Comparison of ENCODE assay signal across 21 cellular contexts in genomic region chr11:94332814-94333213, GRCh38. TPM values are rescaled to one million over a fixed set of nuclear protein-coding genes. Genes with fewer than 3 reads are reported as not detected.
DNase-seq lines count a peak whose midpoint lies in the region; TF ChIP-seq lines count a peak whose summit lies in the region.
"Had no signal": no experiment of that assay in that cellular context is flagged by ENCODE, and none has a peak within 500 bp of the region (broad histone marks: within the 10 kb centered on the region; RNA-seq: fewer than 3 reads in every experiment).

No MANE protein-coding gene starts in this region.

- no peak overlapping the region for H3K4me3 Mint-ChIP-seq in endodermal cell
- H3K4me3 Mint-ChIP-seq: CD4-positive, alpha-beta memory T cell; H9; HFFc6 had no signal

- no peak for TF ChIP-seq CTCF in endodermal cell (conservative IDR thresholded peaks at IDR 0.05)

- no peak overlapping the region for H3K27ac ChIP-seq in endodermal cell (ENCODE audit: low read depth, low read length)

- H3K36me3 ChIP-seq in H7 (replicated peaks; ENCODE audit: control insufficient read depth, insufficient read depth, low read length) (no peaks in the 10 kb centered on the region), endodermal cell (ENCODE audit: control insufficient read depth, insufficient read depth, low read length) (no peaks in the 10 kb centered on the region)

- H3K4me1 ChIP-seq in endodermal cell (ENCODE audit: control insufficient read depth, insufficient read depth, low read length), result no peaks in the 10 kb centered on the region

- peaks cover 4% of the 10 kb centered on the region for H3K27me3 Mint-ChIP-seq in endodermal cell (ENCODE audit: insufficient read depth)

- H3K27ac Mint-ChIP-seq in endodermal cell, result no peak overlapping the region
- H3K27ac Mint-ChIP-seq: CD4-positive, alpha-beta memory T cell; H9; HFFc6 had no signal

- H3K4me1 Mint-ChIP-seq in endodermal cell, result no peaks in the 10 kb centered on the region
- H3K4me1 Mint-ChIP-seq: CD4-positive, alpha-beta memory T cell; H9 had no signal

- H3K27me3 ChIP-seq in H7 (ENCODE audit: control insufficient read depth, insufficient read depth, low read length), result no peaks in the 10 kb centered on the region
- no peaks in the 10 kb centered on the region for H3K27me3 ChIP-seq in endodermal cell (ENCODE audit: control insufficient read depth, insufficient read depth, low read length, poor library complexity, severe bottlenecking)

- H3K4me3 ChIP-seq in H7 (ENCODE audit: insufficient read depth, low read depth, low read length) (no peak overlapping the region), endodermal cell (ENCODE audit: low read length) (no peak overlapping the region)

- intact Hi-C loops in posterior cingulate gyrus (cut with DNase I), result no loop called here

- peaks cover 2% of the 10 kb centered on the region for H3K9me3 Mint-ChIP-seq in endodermal cell
- H3K9me3 Mint-ChIP-seq: H9, HFFc6 had no signal

- DNase-seq in H7 (peak; percentile 22), endodermal cell (peak; percentile 75), islet precursor cell (peak; percentile 53), HCEC 1CT (no peak), H4 (ENCODE audit: low spot score) (no peak), posterior cingulate gyrus (no peak)
- DNase-seq: C1 segment of cervical spinal cord; Calu3; CD4-positive, alpha-beta memory T cell; COR-L47; DMS53; DMS79 treated with DMSO at 0.1 percent for 48 hours; GF-D8; GOT3; H9; HFFc6 had no signal

- H3K36me3 Mint-ChIP-seq in endodermal cell (ENCODE audit: low read depth), result no peaks in the 10 kb centered on the region
- H3K36me3 Mint-ChIP-seq: CD4-positive, alpha-beta memory T cell had no signal

- no peaks in the 10 kb centered on the region for H3K9me3 ChIP-seq in endodermal cell (ENCODE audit: control insufficient read depth, low read length)

- H3K9ac ChIP-seq in endodermal cell (ENCODE audit: extremely low read depth, low read length, poor library complexity, severe bottlenecking), result no peak overlapping the region

RNA-seq across cellular contexts. Expression of gene IZUMO1R, which starts 28.4 kb away (rescaled TPM):
- not detected in 2 replicates for total RNA-seq in H7 (2014; rRNA removed; shearing (Covaris generic))
- not detected for total RNA-seq in endodermal cell
- not detected for polyA plus RNA-seq in endodermal cell (2013, experiment 1 of 2)
- polyA plus RNA-seq in endodermal cell (2013, experiment 2 of 2), result not detected
- not detected in 2 replicates for total RNA-seq in H4 (2014; rRNA removed; shearing (Covaris generic))
- total RNA-seq: A172; A673; Calu3; CD4-positive, alpha-beta memory T cell; Daoy; G401; H9 had no signal
- polyA plus RNA-seq: BJ; CD4-positive, alpha-beta memory T cell had no signal

Comparison
In these comparisons a context has a peak if more than half of its experiments do, and no peak if none do; other contexts are left out.
1. DNase-seq: peak in H7 (single experiment), endodermal cell (single experiment) and islet precursor cell (single experiment); none in HCEC 1CT (single experiment), H4 (single experiment) and posterior cingulate gyrus (0 of 10).